ENCODE assay signal across 19 cellular contexts in the genomic region with DNA sequence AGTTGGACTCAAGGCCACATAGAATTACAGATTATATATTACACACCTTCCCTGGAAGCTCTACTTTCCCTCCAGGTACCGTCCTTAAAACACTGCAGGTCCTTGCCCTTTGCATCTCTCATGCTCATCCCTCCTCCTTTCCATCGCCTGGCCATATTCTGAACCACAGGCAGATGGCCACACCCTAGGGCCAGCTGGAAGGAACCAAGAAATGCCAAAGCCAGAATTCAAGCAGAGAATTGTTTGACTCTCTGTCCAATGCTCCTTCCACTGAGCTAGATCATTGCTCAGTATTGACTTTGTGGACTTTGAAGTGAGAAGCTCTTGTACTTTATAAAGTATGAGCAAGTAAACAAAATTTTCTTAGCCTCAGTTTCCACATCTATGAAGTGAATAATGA.
DNase-seq lines count a peak whose midpoint lies in the region.
"Had no signal": no experiment of that assay in that cellular context is flagged by ENCODE, and none has a peak within 500 bp of the region (broad histone marks: within the 10 kb centered on the region; RNA-seq: fewer than 3 reads in every experiment).

No MANE protein-coding gene starts in this region.

- H3K4me3 ChIP-seq in mesendoderm (ENCODE audit: low read length) (no peak overlapping the region), H7 (ENCODE audit: insufficient read depth, low read depth, low read length) (no peak overlapping the region)
- H3K4me3 ChIP-seq: BLaER1, GM12878 had no signal

- H3K56ac ChIP-seq in mesendoderm (ENCODE audit: low read length) = peak overlapping the region; percentile 81

- no peak overlapping the region for H3K4me2 ChIP-seq in mesendoderm (ENCODE audit: low read length)
- H3K4me2 ChIP-seq: BLaER1 had no signal

- no peaks in the 10 kb centered on the region for H3K79me2 ChIP-seq in mesendoderm (ENCODE audit: control insufficient read depth, insufficient read depth, low read length)

- H3K9ac ChIP-seq in mesendoderm (ENCODE audit: low read length) = peak overlapping the region; percentile 14
- H3K9ac ChIP-seq: BLaER1 had no signal

- peak overlapping the region; percentile 39 for H3K27ac ChIP-seq in mesendoderm (ENCODE audit: low read depth, low read length)
- H3K27ac ChIP-seq: BLaER1 had no signal

- no CpG with 5 or more reads among the region's 2 CpGs for WGBS in mesendoderm (ENCODE audit: extremely low coverage, insufficient coverage, low lambda C conversion rate)

- H3K4ac ChIP-seq in mesendoderm (ENCODE audit: low read depth, low read length) = peak overlapping the region; percentile 63

- peak overlapping the region; percentile 92 for H2AK5ac ChIP-seq in mesendoderm (ENCODE audit: low read length)

- peak overlapping the region; percentile 75 for H2BK120ac ChIP-seq in mesendoderm (ENCODE audit: low read depth, low read length)

- no peak overlapping the region for H2BK15ac ChIP-seq in mesendoderm (replicated peaks; ENCODE audit: low read depth)

- no peak overlapping the region for H4K8ac ChIP-seq in mesendoderm (ENCODE audit: low read depth, low read length)

- peak overlapping the region; percentile 61 for H4K5ac ChIP-seq in mesendoderm (ENCODE audit: low read length)

- peak overlapping the region; percentile 97 for H2BK5ac ChIP-seq in mesendoderm (ENCODE audit: low read length)

- H3K4me1 ChIP-seq in mesendoderm (ENCODE audit: control insufficient read depth, low read depth, low read length) = peaks cover 15% of the 10 kb centered on the region
- H3K4me1 ChIP-seq: BE2C, BLaER1 had no signal

- H3K23ac ChIP-seq in mesendoderm (ENCODE audit: low read length) = peak overlapping the region; percentile 39

- DNase-seq in cerebellar cortex (ENCODE audit: low spot score) (peak; percentile 57), mesendoderm (no peak), H7 (no peak), glomerular visceral epithelial cell (ENCODE audit: extremely low spot score) (no peak), NCI-H2227 (lab: John Stamatoyannopoulos, UW; ENCODE audit: unreplicated experiment) (no peak)
- DNase-seq: 8988T; ACHN; BE2C; CD4-positive, alpha-beta memory T cell; CD4-positive, CD25-positive, alpha-beta regulatory T cell; CD8-positive, alpha-beta memory T cell; COR-L47; DMS 273 treated with DMSO at 0.1 percent for 48 hours; DMS153; DMS53; DMS79 treated with DMSO at 0.1 percent for 48 hours; GDM1 had no signal

- H3K36me3 ChIP-seq in mesendoderm (ENCODE audit: control insufficient read depth, insufficient read depth, low read length) (no peaks in the 10 kb centered on the region), H7 (replicated peaks; ENCODE audit: control insufficient read depth, insufficient read depth, low read length) (no peaks in the 10 kb centered on the region)
- H3K36me3 ChIP-seq: BE2C, BLaER1 had no signal

- no peaks in the 10 kb centered on the region for H3K27me3 ChIP-seq in mesendoderm (ENCODE audit: insufficient read depth, low read length, poor library complexity)
- no peaks in the 10 kb centered on the region for H3K27me3 ChIP-seq in H7 (ENCODE audit: control insufficient read depth, insufficient read depth, low read length)
- H3K27me3 ChIP-seq: BE2C, BLaER1 had no signal

- H3K18ac ChIP-seq in mesendoderm (ENCODE audit: low read length) = no peak overlapping the region

- no peaks in the 10 kb centered on the region for H3K79me1 ChIP-seq in mesendoderm (ENCODE audit: low read length)
